6 cellular contexts compared by ENCODE assay signal in genomic region chr6:121431776-121432175, GRCh38. TPM values are rescaled to one million over a fixed set of nuclear protein-coding genes. Genes with fewer than 3 reads are reported as not detected.
"Had no signal": no experiment of that assay in that cellular context is flagged by ENCODE, and none has a peak within 500 bp of the region (broad histone marks: within the 10 kb centered on the region; RNA-seq: fewer than 3 reads in every experiment).

No MANE protein-coding gene starts in this region.

RNA-seq across cellular contexts. Expression of gene GJA1, which starts 3.7 kb away (rescaled TPM):
- total RNA-seq: activated CD4-positive, alpha-beta memory T cell treated with anti-CD3 and anti-CD28 coated beads for 36 hours; activated CD4-positive, alpha-beta T cell treated with anti-CD3 and anti-CD28 coated beads, Interleukin-2, amount 10 ng/mL, durations not matched to agents 24 days and 14 days; activated CD8-positive, alpha-beta memory T cell treated with anti-CD3 and anti-CD28 coated beads, Interleukin-2, amount 10 ng/mL, durations not matched to agents 7 days and 5 days; activated CD8-positive, alpha-beta T cell treated with anti-CD3 and anti-CD28 coated beads, Interleukin-2, amount 10 ng/mL, durations not matched to agents 7 days and 5 days; activated T-helper 1 cell treated with anti-CD3 and anti-CD28 coated beads, Interleukin-12 subunit alpha, Interleukin-12 subunit beta, Interleukin-2, Interleukin-4 antibody, amounts not matched to agents 30 ng/mL and 10 ng/mL and 1 ng/mL, durations not matched to agents 14 hours and 24 hours and 36 hours; activated T-helper 2 cell treated with anti-CD3 and anti-CD28 coated beads, Interferon-gamma antibody, Interleukin-2, Interleukin-4, amounts not matched to agents 10 μg/mL and 5 μg/mL and 100 μg/mL, durations not matched to agents 14 hours and 24 hours and 36 hours had no signal
